1 cellular context compared by ENCODE assay signal in the genomic region with DNA sequence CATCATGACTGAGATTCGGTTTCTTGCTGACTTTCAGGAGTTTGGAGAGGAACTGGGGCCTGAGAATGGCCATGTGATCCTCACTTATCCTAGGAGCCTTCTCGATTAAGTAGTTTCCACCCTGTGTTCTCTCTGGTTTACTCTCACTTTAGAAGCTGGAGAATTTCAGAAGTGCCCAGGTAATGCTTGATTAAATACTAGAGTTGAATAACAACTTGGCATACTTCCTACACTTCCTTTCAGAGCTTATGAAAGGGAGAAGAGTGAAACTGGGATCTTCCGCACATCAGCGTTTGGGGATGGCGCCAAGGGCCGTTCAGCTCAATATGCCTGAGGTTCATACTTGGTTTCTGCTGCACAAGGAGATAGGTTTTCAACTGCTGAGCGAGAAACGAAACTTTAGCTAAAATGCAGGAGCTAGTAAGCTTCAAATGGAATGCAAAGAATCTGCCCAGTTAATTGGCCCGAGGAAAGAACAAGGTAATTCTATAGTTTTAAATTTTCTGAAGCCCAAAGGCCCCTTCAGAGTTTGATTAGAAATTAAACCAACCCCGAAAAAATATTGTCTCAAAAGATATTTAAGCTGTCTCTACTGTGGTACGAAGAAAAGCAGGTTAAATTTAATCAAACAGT.
TF ChIP-seq lines count a peak whose summit lies in the region.

No MANE protein-coding gene starts in this region.

TF ChIP-seq in GM23338, 12 proteins besides CTCF, POLR2A, EP300 and RAD21:
- no peak for TF ChIP-seq ZNF114 (CRISPR knock-in tag; IDR thresholded peaks at IDR 0.05)
- TF ChIP-seq STAT1 (IDR thresholded peaks at IDR 0.05; ENCODE audit: unreplicated experiment), result no peak
- TF ChIP-seq EZH2 (IDR thresholded peaks at IDR 0.05; ENCODE audit: low read depth, unreplicated experiment), result no peak
- TF ChIP-seq ZNF331 (CRISPR knock-in tag; IDR thresholded peaks at IDR 0.05; ENCODE audit: low read depth), result no peak
